In genomic region chr3:173730391-173730790, GRCh38 we compare ENCODE assay signal across 17 cellular contexts.
"Had no signal": no experiment of that assay in that cellular context is flagged by ENCODE, and none has a peak within 500 bp of the region (broad histone marks: within the 10 kb centered on the region; RNA-seq: fewer than 3 reads in every experiment).

No MANE protein-coding gene starts in this region.

- H3K27me3 ChIP-seq: cardiac muscle cell, right lobe of liver, tibial nerve had no signal

- ATAC-seq: activated CD4-positive, alpha-beta T cell treated with anti-CD3 and anti-CD28 coated beads for 36 hours; activated CD8-positive, alpha-beta memory T cell treated with anti-CD3 and anti-CD28 coated beads, Interleukin-2, amount 10 ng/mL, durations not matched to agents 7 days and 5 days; activated CD8-positive, alpha-beta T cell treated with anti-CD3 and anti-CD28 coated beads, Interleukin-2, amount 10 ng/mL, durations not matched to agents 7 days and 5 days; activated naive CD4-positive, alpha-beta T cell treated with anti-CD3 and anti-CD28 coated beads, Interleukin-2, amount 50 U/mL, for 72 hours; left ventricle myocardium superior; right lobe of liver had no signal

- H3K4me3 ChIP-seq: cardiac muscle cell, right lobe of liver, tibial nerve had no signal

- H3K4me1 ChIP-seq: right lobe of liver had no signal

- H3K9me3 ChIP-seq: right lobe of liver, tibial nerve had no signal

- H3K27ac ChIP-seq: cardiac muscle cell, right lobe of liver, tibial nerve had no signal

- DNase-seq: activated CD4-positive, alpha-beta T cell treated with anti-CD3 and anti-CD28 coated beads for 36 hours; activated CD4-positive, CD25-positive, alpha-beta regulatory T cell; activated CD8-positive, alpha-beta memory T cell treated with anti-CD3 and anti-CD28 coated beads, Interleukin-2, amount 10 ng/mL, durations not matched to agents 7 days and 5 days; activated CD8-positive, alpha-beta T cell treated with anti-CD3 and anti-CD28 coated beads, Interleukin-2, amount 10 ng/mL, durations not matched to agents 7 days and 5 days; activated T-cell treated with anti-CD3 and anti-CD28 coated beads, Interleukin-2, amount 50 U/mL, for 48 hours; aorta; cortex of kidney; islet precursor cell; left ventricle myocardium superior; posterior cingulate gyrus; right lobe of liver; stimulated activated CD4-positive, alpha-beta T cell treated with anti-CD3 and anti-CD28 coated beads, Interleukin-2, amount 100 ng/mL, for 48 hours; stimulated activated naive CD4-positive, alpha-beta T cell treated with Interleukin-2 at 50 U/mL for 16 hours; T-helper 2 cell had no signal

- H3K36me3 ChIP-seq: cardiac muscle cell, right lobe of liver, tibial nerve had no signal
